Comparison of ENCODE assay signal across 10 cellular contexts in the genomic region with DNA sequence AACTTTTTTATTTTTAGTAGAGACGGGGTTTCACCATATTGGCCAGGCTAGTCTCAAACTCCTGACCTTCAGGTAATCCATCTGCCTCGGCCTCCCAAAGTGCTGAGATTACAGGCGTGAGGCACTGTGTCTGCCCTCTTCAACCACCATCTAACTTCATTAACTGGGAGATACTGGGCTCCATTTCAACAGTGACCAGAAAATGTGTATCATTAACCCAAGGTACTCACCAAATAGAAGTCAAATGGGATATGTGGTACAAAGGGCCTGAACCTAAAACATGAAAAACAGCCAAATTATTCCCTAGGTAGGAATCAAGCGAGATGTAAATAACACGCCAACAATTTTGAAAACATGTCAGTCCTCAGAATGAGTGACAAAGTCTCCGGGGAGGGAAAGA. TPM values are rescaled to one million over a fixed set of nuclear protein-coding genes. Genes with fewer than 3 reads are reported as not detected.
A peak's percentile ranks its signal among the peaks of the same experiment; 100 is the strongest.
DNase-seq lines count a peak whose midpoint lies in the region; ATAC-seq and TF ChIP-seq lines count a peak whose summit lies in the region.
"Had no signal": no experiment of that assay in that cellular context is flagged by ENCODE, and none has a peak within 500 bp of the region (broad histone marks: within the 10 kb centered on the region; RNA-seq: fewer than 3 reads in every experiment).

No MANE protein-coding gene starts in this region.

- no peaks in the 10 kb centered on the region for H4K20me1 ChIP-seq in hepatocyte (ENCODE audit: insufficient read depth, poor library complexity, severe bottlenecking)

- H3K36me3 ChIP-seq in SJCRH30 (peaks cover 52% of the 10 kb centered on the region), hepatocyte (replicated peaks; ENCODE audit: insufficient read depth, low read depth) (no peaks in the 10 kb centered on the region), skeletal muscle tissue (ENCODE audit: control insufficient read depth in 3 of 3, insufficient read depth in 3 of 3, low read length in 3 of 3) (peaks cover 38 to 45% (median 45%) of the 10 kb centered on the region in 3 donors)

- no peak for TF ChIP-seq CTCF in GM12864 (IDR thresholded peaks at IDR 0.05; ENCODE audit: low read depth, low read length, missing control alignments)
- no peak for TF ChIP-seq CTCF in hepatocyte (IDR thresholded peaks at IDR 0.05; ENCODE audit: poor library complexity)
- no peak for TF ChIP-seq CTCF in GM10266 (IDR thresholded peaks at IDR 0.05; ENCODE audit: control insufficient read depth, insufficient read depth, low read depth, missing control alignments)

- peak overlapping the region in 2 of 3 donors; percentile 91 to 96 for H3K9ac ChIP-seq in skeletal muscle tissue (ENCODE audit: low read depth in 1 of 3, low read length in 3 of 3)

- peaks cover 3% of the 10 kb centered on the region; the same call in 1 of the 2 replicates for H3K4me1 ChIP-seq in SJCRH30
- peaks cover 8% of the 10 kb centered on the region for H3K4me1 ChIP-seq in hepatocyte (ENCODE audit: insufficient read depth)
- peaks cover 13 to 16% (median 15%) of the 10 kb centered on the region in 3 donors for H3K4me1 ChIP-seq in skeletal muscle tissue (ENCODE audit: control insufficient read depth in 3 of 3, insufficient read depth in 3 of 3, low read length in 3 of 3)

- no peaks in the 10 kb centered on the region for H3K9me3 ChIP-seq in SJCRH30 (replicated peaks)
- no peaks in the 10 kb centered on the region for H3K9me3 ChIP-seq in hepatocyte (ENCODE audit: low read depth)
- H3K9me3 ChIP-seq in skeletal muscle tissue (ENCODE audit: control insufficient read depth in 3 of 3, low read length in 3 of 3), result no peaks in the 10 kb centered on the region

- peak overlapping the region; percentile 85 for H3K4me3 ChIP-seq in GM12864 (ENCODE audit: low read depth, low read length)
- H3K4me3 ChIP-seq in SJCRH30, result peak overlapping the region; percentile 73
- peak overlapping the region; percentile 23 for H3K4me3 ChIP-seq in hepatocyte
- H3K4me3 ChIP-seq in skeletal muscle tissue (ENCODE audit: low read length in 3 of 3), result peak overlapping the region; percentile 86 to 95 (median 94)

- peaks cover 30% of the 10 kb centered on the region for H3K79me2 ChIP-seq in hepatocyte

- DNase-seq in GM12864 (ENCODE audit: low read depth) (no peak), SJCRH30 (no peak), hepatocyte (ENCODE audit: low spot score) (no peak), GM10266 (ENCODE audit: extremely low spot score) (no peak), NOMO-1 treated with dmso at 0.1 percent for 144 hours (lab: John Stamatoyannopoulos, UW; ENCODE audit: unreplicated experiment) (no peak)
- DNase-seq in stimulated activated CD4-positive, alpha-beta T cell treated with anti-CD3 and anti-CD28 coated beads, Interleukin-12 subunit alpha, Interleukin-12 subunit beta, amount 100 ng/mL, for 4 hours, result no peak

- H3K27me3 ChIP-seq in SJCRH30 (no peaks in the 10 kb centered on the region), hepatocyte (no peaks in the 10 kb centered on the region), skeletal muscle tissue (ENCODE audit: control insufficient read depth in 3 of 3, insufficient read depth in 3 of 3, low read length in 3 of 3) (no peaks in the 10 kb centered on the region)

- H3K27ac ChIP-seq in SJCRH30 (no peak overlapping the region), hepatocyte (no peak overlapping the region), skeletal muscle tissue (ENCODE audit: low read depth, low read length) (no peak overlapping the region)

- peak overlapping the region; percentile 88 for H3K4me2 ChIP-seq in hepatocyte

- H3K9me2 ChIP-seq in hepatocyte (replicated peaks; ENCODE audit: insufficient read depth), result no peaks in the 10 kb centered on the region

- no peak for ATAC-seq in GM18870 (IDR thresholded peaks at IDR 0.05; ENCODE audit: unreplicated experiment)

- WGBS in hepatocyte (ENCODE audit: low lambda C conversion rate, missing lambda C conversion rate), result 85% methylated on average over 6 of the region's 6 CpGs

- no peak overlapping the region for H2AFZ ChIP-seq in hepatocyte

RNA-seq across cellular contexts. Expression of a gene that starts 1.2 kb away (rescaled TPM):
- total RNA-seq in SJCRH30 (2014; rRNA removed; shearing (Covaris generic)), result 366 and 380 TPM in 2 replicates
- 173 and 191 TPM in 2 replicates for total RNA-seq in hepatocyte
- 177 and 178 TPM in 2 replicates for polyA plus RNA-seq in hepatocyte
- 148 TPM for total RNA-seq in skeletal muscle tissue

RNA-seq across cellular contexts. Expression of a gene that starts 8.9 kb away (rescaled TPM):
- total RNA-seq in SJCRH30 (2014; rRNA removed; shearing (Covaris generic)), result 0.06 TPM in 1 of 2 replicates, not detected in the other
- total RNA-seq in hepatocyte (2.5 and 2.8 TPM in 2 replicates), skeletal muscle tissue (11.5 TPM)
- polyA plus RNA-seq in hepatocyte, result 3.0 and 4.3 TPM in 2 replicates
- polyA plus RNA-seq: IgD-negative memory B cell had no signal

RNA-seq across cellular contexts. Expression of a gene that starts 11.1 kb away (rescaled TPM):
- 29.0 and 31.9 TPM in 2 replicates for total RNA-seq in SJCRH30 (2014; rRNA removed; shearing (Covaris generic))
- total RNA-seq in hepatocyte (40.9 and 41.4 TPM in 2 replicates), skeletal muscle tissue (56.4 TPM)
- polyA plus RNA-seq in hepatocyte, result 63.2 and 68.4 TPM in 2 replicates

RNA-seq across cellular contexts. Expression of a gene that starts 35.7 kb away (rescaled TPM):
- total RNA-seq in SJCRH30 (2014; rRNA removed; shearing (Covaris generic)), result 60.2 and 68.2 TPM in 2 replicates
- 56.2 and 65.5 TPM in 2 replicates for total RNA-seq in hepatocyte
- 40.6 and 50.7 TPM in 2 replicates for polyA plus RNA-seq in hepatocyte
- total RNA-seq in skeletal muscle tissue, result 46.4 TPM

RNA-seq across cellular contexts. Expression of a gene that starts 41.4 kb away (rescaled TPM):
- 3.6 and 4.4 TPM in 2 replicates for total RNA-seq in SJCRH30 (2014; rRNA removed; shearing (Covaris generic))
- total RNA-seq in hepatocyte, result 2.7 and 15.0 TPM in 2 replicates
- polyA plus RNA-seq in hepatocyte, result 1.3 and 4.0 TPM in 2 replicates
- total RNA-seq in skeletal muscle tissue, result 0.52 TPM
- total RNA-seq: urinary bladder had no signal
- polyA plus RNA-seq: IgD-negative memory B cell had no signal

Comparison
In these comparisons a context has a peak if more than half of its experiments do, and no peak if none do; other contexts are left out.
1. H3K4me3 ChIP-seq: peak in every context shown above with its lines; median percentile 94 in skeletal muscle tissue; 85 in GM12864; 73 in SJCRH30; 23 in hepatocyte.